In the genomic region with DNA sequence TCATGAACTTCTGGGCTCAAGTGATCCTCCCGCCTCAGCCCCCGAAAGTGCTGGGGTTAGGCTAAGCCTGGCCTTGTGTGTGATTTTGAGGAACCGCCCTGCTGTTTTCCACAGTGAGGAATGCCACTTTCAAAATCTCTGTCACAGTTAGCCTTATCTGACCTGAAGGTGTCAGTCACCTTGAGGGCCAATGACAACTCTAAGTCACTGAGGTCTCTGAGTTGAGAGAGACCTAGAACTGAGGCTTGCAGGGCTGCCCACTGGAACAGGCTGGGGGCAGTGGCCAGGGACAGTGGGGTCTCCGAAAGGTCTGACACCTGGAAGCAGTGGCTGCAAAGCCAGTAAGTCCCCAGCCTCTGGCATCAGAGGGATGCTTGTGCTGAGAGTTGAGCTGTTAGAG, we compare ENCODE assay signal across 24 cellular contexts. TPM values are rescaled to one million over a fixed set of nuclear protein-coding genes. Genes with fewer than 3 reads are reported as not detected.
A peak's percentile ranks its signal among the peaks of the same experiment; 100 is the strongest.
DNase-seq lines count a peak whose midpoint lies in the region; ATAC-seq and TF ChIP-seq lines count a peak whose summit lies in the region.
"Had no signal": no experiment of that assay in that cellular context is flagged by ENCODE, and none has a peak within 500 bp of the region (broad histone marks: within the 10 kb centered on the region; RNA-seq: fewer than 3 reads in every experiment).

No MANE protein-coding gene starts in this region.

- peaks cover 100% of the 10 kb centered on the region for H4K20me1 ChIP-seq in BLaER1

- POLR2A ChIA-PET in activated CD8-positive, alpha-beta T cell treated with anti-CD3 and anti-CD28 coated beads, Interleukin-2, amount 10 ng/mL, durations not matched to agents 7 days and 5 days (lab: Charles Lee), result interaction anchor here (0.7 kb wide), 1 partner anchor 11 kb away, joined by 3 read pairs; no protein-coding TSS in a partner anchor
- POLR2A ChIA-PET in activated CD8-positive, alpha-beta T cell treated with anti-CD3 and anti-CD28 coated beads for 36 hours (lab: Charles Lee), result interaction anchor here (11.1 kb wide), 1 partner anchor 19 kb away, joined by 123 read pairs; a partner anchor contains a TSS
- POLR2A ChIA-PET in MCF 10A (lab: Yijun Ruan, JAX), result interaction anchor here (2.9 kb wide), 1 partner anchor 18 kb away, joined by 15 read pairs; a partner anchor contains a TSS

- H2BK12ac ChIP-seq in neuronal stem cell (ENCODE audit: low read length), result no peak overlapping the region

- H3K79me1 ChIP-seq in neuronal stem cell (ENCODE audit: low read depth, low read length), result peaks cover 31% of the 10 kb centered on the region

- peak overlapping the region; percentile 48 for H3K23ac ChIP-seq in neuronal stem cell (ENCODE audit: low read depth, low read length, poor library complexity)

- no peak overlapping the region for H2AFZ ChIP-seq in neuronal stem cell (ENCODE audit: low read length)
- H2AFZ ChIP-seq: GM23248, PC-9 had no signal

- H2BK120ac ChIP-seq in neuronal stem cell (ENCODE audit: low read depth, low read length), result no peak overlapping the region

- no peak overlapping the region for H4K8ac ChIP-seq in neuronal stem cell (ENCODE audit: low read depth, low read length)

- ATAC-seq in activated CD8-positive, alpha-beta T cell treated with anti-CD3 and anti-CD28 coated beads, Interleukin-2, amount 10 ng/mL, durations not matched to agents 7 days and 5 days, result no peak
- ATAC-seq in activated CD8-positive, alpha-beta T cell treated with anti-CD3 and anti-CD28 coated beads for 36 hours, result no peak
- no peak for ATAC-seq in T-helper 17 cell

- H3K27ac ChIP-seq in BLaER1 (peak overlapping the region; percentile 22; the same call in 1 of the 2 replicates), neuronal stem cell (replicated peaks; ENCODE audit: low read length) (no peak overlapping the region)
- H3K27ac ChIP-seq: GM23248, PC-9, SJSA1 had no signal

- no peak overlapping the region for H3K4me3 ChIP-seq in BLaER1
- no peak overlapping the region for H3K4me3 ChIP-seq in neuronal stem cell (ENCODE audit: low read length in 2 of 2)
- H3K4me3 ChIP-seq: GM23248, PC-9, SJSA1 had no signal

- TF ChIP-seq CTCF in activated CD8-positive, alpha-beta T cell treated with anti-CD3 and anti-CD28 coated beads for 36 hours (IDR thresholded peaks at IDR 0.05), result no peak
- TF ChIP-seq CTCF in MCF 10A (IDR thresholded peaks at IDR 0.05; ENCODE audit: unreplicated experiment), result no peak

- no TSS peak for BruUV-seq in MCF 10A (replicated peaks; lab: Mats Ljungman, UMichigan)

- H3K14ac ChIP-seq in neuronal stem cell (ENCODE audit: low read length), result no peak overlapping the region

- H3K4me1 ChIP-seq in BLaER1 (peaks cover 100% of the 10 kb centered on the region), neuronal stem cell (ENCODE audit: control insufficient read depth in 2 of 2, insufficient read depth in 1 of 2, low read depth in 1 of 2, low read length in 2 of 2) (peaks cover 8% of the 10 kb centered on the region in 2 donors)

- H3K27ac Mint-ChIP-seq in activated CD8-positive, alpha-beta T cell treated with anti-CD3 and anti-CD28 coated beads, Interleukin-2, amount 10 ng/mL, durations not matched to agents 7 days and 5 days, result peak overlapping the region; percentile 55
- no peak overlapping the region for H3K27ac Mint-ChIP-seq in activated CD8-positive, alpha-beta T cell treated with anti-CD3 and anti-CD28 coated beads for 36 hours
- H3K27ac Mint-ChIP-seq in T-helper 17 cell (peak overlapping the region; percentile 39), MCF 10A (ENCODE audit: low read depth, unreplicated experiment) (no peak overlapping the region)
- H3K27ac Mint-ChIP-seq: CD4-positive, alpha-beta T cell had no signal

- intact Hi-C loops in activated CD8-positive, alpha-beta T cell treated with anti-CD3 and anti-CD28 coated beads for 36 hours (cut with micrococcal nuclease), result no loop called here
- intact Hi-C loops in MCF 10A (cut with micrococcal nuclease), result no loop called here

- H2AK5ac ChIP-seq in neuronal stem cell (ENCODE audit: low read depth, low read length), result no peak overlapping the region

- no peak overlapping the region for H3K4me3 Mint-ChIP-seq in activated CD8-positive, alpha-beta T cell treated with anti-CD3 and anti-CD28 coated beads, Interleukin-2, amount 10 ng/mL, durations not matched to agents 7 days and 5 days
- no peak overlapping the region for H3K4me3 Mint-ChIP-seq in activated CD8-positive, alpha-beta T cell treated with anti-CD3 and anti-CD28 coated beads for 36 hours
- H3K4me3 Mint-ChIP-seq in T-helper 17 cell (peak overlapping the region; percentile 21), MCF 10A (ENCODE audit: unreplicated experiment) (no peak overlapping the region)
- H3K4me3 Mint-ChIP-seq: H9 had no signal

- WGBS in neuronal stem cell (ENCODE audit: extremely low coverage in 2 of 2, insufficient read length in 2 of 2, insufficient replicate concordance in 1 of 2), 2 donors, result no CpG with 5 or more reads among the region's 4 CpGs

- H3K4me2 ChIP-seq in BLaER1 (peak overlapping the region; percentile 82), neuronal stem cell (ENCODE audit: insufficient read depth, low read length, poor library complexity, severe bottlenecking) (no peak overlapping the region)
- H3K4me2 ChIP-seq: PC-9 had no signal

- H3K27me3 Mint-ChIP-seq in activated CD8-positive, alpha-beta T cell treated with anti-CD3 and anti-CD28 coated beads, Interleukin-2, amount 10 ng/mL, durations not matched to agents 7 days and 5 days (ENCODE audit: low read depth), result no peaks in the 10 kb centered on the region
- no peaks in the 10 kb centered on the region for H3K27me3 Mint-ChIP-seq in activated CD8-positive, alpha-beta T cell treated with anti-CD3 and anti-CD28 coated beads for 36 hours
- no peaks in the 10 kb centered on the region for H3K27me3 Mint-ChIP-seq in T-helper 17 cell
- no peaks in the 10 kb centered on the region for H3K27me3 Mint-ChIP-seq in MCF 10A (ENCODE audit: insufficient read depth, unreplicated experiment)
- H3K27me3 Mint-ChIP-seq: CD4-positive, alpha-beta T cell had no signal

- H3K4ac ChIP-seq in neuronal stem cell (ENCODE audit: low read length), result no peak overlapping the region

- H3K9me3 Mint-ChIP-seq in activated CD8-positive, alpha-beta T cell treated with anti-CD3 and anti-CD28 coated beads, Interleukin-2, amount 10 ng/mL, durations not matched to agents 7 days and 5 days (ENCODE audit: insufficient read depth), result no peaks in the 10 kb centered on the region
- no peaks in the 10 kb centered on the region for H3K9me3 Mint-ChIP-seq in activated CD8-positive, alpha-beta T cell treated with anti-CD3 and anti-CD28 coated beads for 36 hours
- H3K9me3 Mint-ChIP-seq in MCF 10A (ENCODE audit: unreplicated experiment), result no peaks in the 10 kb centered on the region
- H3K9me3 Mint-ChIP-seq: CD4-positive, alpha-beta T cell; H9 had no signal

- DNase-seq in activated CD8-positive, alpha-beta T cell treated with anti-CD3 and anti-CD28 coated beads, Interleukin-2, amount 10 ng/mL, durations not matched to agents 7 days and 5 days, result no peak
- no peak for DNase-seq in activated CD8-positive, alpha-beta T cell treated with anti-CD3 and anti-CD28 coated beads for 36 hours
- DNase-seq in T-helper 17 cell, result no peak
- no peak for DNase-seq in neuronal stem cell (ENCODE audit: low spot score)
- no peak for DNase-seq in MCF 10A (ENCODE audit: unreplicated experiment)
- no peak for DNase-seq in germinal center (ENCODE audit: low spot score)
- DNase-seq: 8988T; ACHN; BE2C; CD4-positive, alpha-beta T cell; DMS53; GM23248; H9; KG1; MM.1S; NCI-H2029; NCI-H446 treated with DMSO at 0.1 percent for 48 hours; NCI-H526; NCI-H82; NK-92 treated with Interleukin-12 subunit alpha and Interleukin-12 subunit beta, amount 100 ng/mL, for 24 hours; PC-9; Right ventricle myocardium superior had no signal

- CTCF ChIA-PET in activated CD8-positive, alpha-beta T cell treated with anti-CD3 and anti-CD28 coated beads, Interleukin-2, amount 10 ng/mL, durations not matched to agents 7 days and 5 days (lab: Charles Lee), result no interaction called here
- CTCF ChIA-PET in activated CD8-positive, alpha-beta T cell treated with anti-CD3 and anti-CD28 coated beads for 36 hours (lab: Charles Lee), result interaction anchor here (1.4 kb wide), 1 partner anchor 17 kb away, joined by 3 read pairs; no protein-coding TSS in a partner anchor
- CTCF ChIA-PET in MCF 10A (lab: Yijun Ruan, JAX), result interaction anchor here (1.3 to 1.5 kb wide), 2 partner anchors 20 to 21 kb away, joined by 3 to 4 read pairs; no protein-coding TSS in a partner anchor

- H2BK5ac ChIP-seq in neuronal stem cell (ENCODE audit: low read length), result no peak overlapping the region

- H3K36me3 ChIP-seq in BLaER1, result peaks cover 53% of the 10 kb centered on the region
- peaks cover 5 to 35% of the 10 kb centered on the region in 2 donors for H3K36me3 ChIP-seq in neuronal stem cell (replicated peaks in 1 of 2; ENCODE audit: control insufficient read depth in 2 of 2, insufficient read depth in 2 of 2, low read length in 2 of 2)
- H3K36me3 ChIP-seq: SJSA1 had no signal

- H4K91ac ChIP-seq in neuronal stem cell (ENCODE audit: low read depth, low read length, poor library complexity), result no peak overlapping the region

- no peak overlapping the region for H3K18ac ChIP-seq in neuronal stem cell (ENCODE audit: low read length)

- H3K36me3 Mint-ChIP-seq in activated CD8-positive, alpha-beta T cell treated with anti-CD3 and anti-CD28 coated beads, Interleukin-2, amount 10 ng/mL, durations not matched to agents 7 days and 5 days (ENCODE audit: low read depth), result peaks cover 19% of the 10 kb centered on the region
- H3K36me3 Mint-ChIP-seq in activated CD8-positive, alpha-beta T cell treated with anti-CD3 and anti-CD28 coated beads for 36 hours (ENCODE audit: low read depth), result peaks cover 6% of the 10 kb centered on the region
- H3K36me3 Mint-ChIP-seq in T-helper 17 cell (ENCODE audit: low read depth) (peaks cover 1% of the 10 kb centered on the region), MCF 10A (ENCODE audit: insufficient read depth, unreplicated experiment) (peaks cover 29% of the 10 kb centered on the region)

- H3K4me1 Mint-ChIP-seq in activated CD8-positive, alpha-beta T cell treated with anti-CD3 and anti-CD28 coated beads, Interleukin-2, amount 10 ng/mL, durations not matched to agents 7 days and 5 days (ENCODE audit: low read depth), result peaks cover 49% of the 10 kb centered on the region
- H3K4me1 Mint-ChIP-seq in activated CD8-positive, alpha-beta T cell treated with anti-CD3 and anti-CD28 coated beads for 36 hours (ENCODE audit: low read depth), result peaks cover 63% of the 10 kb centered on the region
- H3K4me1 Mint-ChIP-seq in T-helper 17 cell (peaks cover 45% of the 10 kb centered on the region), MCF 10A (ENCODE audit: insufficient read depth, unreplicated experiment) (peaks cover 30% of the 10 kb centered on the region)

- H3K9ac ChIP-seq in BLaER1 (peak overlapping the region; percentile 41; the same call in 1 of the 2 replicates), neuronal stem cell (ENCODE audit: low read depth, low read length, poor library complexity) (no peak overlapping the region)
- H3K9ac ChIP-seq: GM23248 had no signal

- H2BK15ac ChIP-seq in neuronal stem cell (ENCODE audit: low read length), result no peak overlapping the region

- H3K27me3 ChIP-seq in BLaER1 (no peaks in the 10 kb centered on the region), neuronal stem cell (ENCODE audit: control insufficient read depth in 3 of 3, insufficient read depth in 3 of 3, low read depth in 1 of 3, low read length in 3 of 3) (no peaks in the 10 kb centered on the region)
- H3K27me3 ChIP-seq: BE2C, SJSA1 had no signal

- H3K9me3 ChIP-seq in BLaER1 (no peaks in the 10 kb centered on the region), T-helper 17 cell (ENCODE audit: control insufficient read depth, low read length, poor library complexity, severe bottlenecking) (no peaks in the 10 kb centered on the region), neuronal stem cell (replicated peaks in 1 of 2; ENCODE audit: control insufficient read depth in 2 of 2, insufficient read depth in 1 of 2, low read depth in 1 of 2, low read length in 2 of 2) (peaks cover 0 to 3% of the 10 kb centered on the region in 2 donors)
- H3K9me3 ChIP-seq: BE2C, SJSA1 had no signal

RNA-seq across cellular contexts. Expression of a gene that starts 6.1 kb away (rescaled TPM):
- total RNA-seq in activated CD8-positive, alpha-beta T cell treated with anti-CD3 and anti-CD28 coated beads, Interleukin-2, amount 10 ng/mL, durations not matched to agents 7 days and 5 days, result 10 to 100 TPM; 16.6 to 16.8 TPM
- total RNA-seq in activated CD8-positive, alpha-beta T cell treated with anti-CD3 and anti-CD28 coated beads for 36 hours, result 10 to 100 TPM in 1 of 2 experiments, 1 to 10 TPM in 1; 7.7 to 10.0 TPM
- total RNA-seq in T-helper 17 cell (10 to 100 TPM; 31.8 to 40.9 TPM), MCF 10A (2022) (29.5 and 31.8 TPM in 2 replicates)
- 9.9 TPM for polyA plus RNA-seq in neuronal stem cell (2013, experiment 1 of 2)
- polyA plus RNA-seq in neuronal stem cell (2013, experiment 2 of 2), result 9.9 TPM

RNA-seq across cellular contexts. Expression of a gene that starts 18.6 kb away (rescaled TPM):
- 10 to 100 TPM; 43.1 to 49.4 TPM for total RNA-seq in activated CD8-positive, alpha-beta T cell treated with anti-CD3 and anti-CD28 coated beads, Interleukin-2, amount 10 ng/mL, durations not matched to agents 7 days and 5 days
- total RNA-seq in activated CD8-positive, alpha-beta T cell treated with anti-CD3 and anti-CD28 coated beads for 36 hours, result 10 to 100 TPM; 82.4 to 84.5 TPM
- total RNA-seq in T-helper 17 cell (10 to 100 TPM; 45.8 to 47.1 TPM), MCF 10A (2022) (73.0 and 82.9 TPM in 2 replicates)
- polyA plus RNA-seq in neuronal stem cell (2013, experiment 1 of 2), result 10.3 TPM
- 9.4 TPM for polyA plus RNA-seq in neuronal stem cell (2013, experiment 2 of 2)

Comparison
In these comparisons a context has a peak if more than half of its experiments do, and no peak if none do; other contexts are left out.
1. H3K27ac Mint-ChIP-seq: peak in activated CD8-positive, alpha-beta T cell treated with anti-CD3 and anti-CD28 coated beads, Interleukin-2, amount 10 ng/mL, durations not matched to agents 7 days and 5 days (single experiment) and T-helper 17 cell (single experiment); none in activated CD8-positive, alpha-beta T cell treated with anti-CD3 and anti-CD28 coated beads for 36 hours (single experiment) and MCF 10A (single experiment).